Comparison of ENCODE assay signal across 19 cellular contexts in genomic region chr3:53232641-53233377, GRCh38. TPM values are rescaled to one million over a fixed set of nuclear protein-coding genes. Genes with fewer than 3 reads are reported as not detected.
DNase-seq lines count a peak whose midpoint lies in the region; ATAC-seq and TF ChIP-seq lines count a peak whose summit lies in the region.
"Had no signal": no experiment of that assay in that cellular context is flagged by ENCODE, and none has a peak within 500 bp of the region (broad histone marks: within the 10 kb centered on the region; RNA-seq: fewer than 3 reads in every experiment).

No MANE protein-coding gene starts in this region.

- 91 to 94% methylated on average over 3 to 13 of the region's 18 CpGs for WGBS in upper lobe of left lung, 2 donors

- TF ChIP-seq POLR2A in upper lobe of left lung (IDR thresholded peaks at IDR 0.05) = no peak

- H3K27ac Mint-ChIP-seq in effector memory CD8-positive, alpha-beta T cell = peak overlapping the region; percentile 21 to 83
- H3K27ac Mint-ChIP-seq: activated CD4-positive, alpha-beta memory T cell treated with anti-CD3 and anti-CD28 coated beads for 36 hours; activated T-helper 2 cell treated with anti-CD3 and anti-CD28 coated beads, Interferon-gamma antibody, Interleukin-2, Interleukin-4, amounts not matched to agents 10 μg/mL and 5 μg/mL and 100 μg/mL, durations not matched to agents 14 hours and 24 hours and 36 hours had no signal

- no peaks in the 10 kb centered on the region for H3K9me3 Mint-ChIP-seq in effector memory CD8-positive, alpha-beta T cell
- H3K9me3 Mint-ChIP-seq: activated CD4-positive, alpha-beta memory T cell treated with anti-CD3 and anti-CD28 coated beads for 36 hours; activated T-helper 2 cell treated with anti-CD3 and anti-CD28 coated beads, Interferon-gamma antibody, Interleukin-2, Interleukin-4, amounts not matched to agents 10 μg/mL and 5 μg/mL and 100 μg/mL, durations not matched to agents 14 hours and 24 hours and 36 hours had no signal

- peak overlapping the region; percentile 25 for H3K27ac ChIP-seq in HL-60 (replicated peaks)
- peak overlapping the region in 2 of 4 donors; percentile 7 to 31 for H3K27ac ChIP-seq in upper lobe of left lung
- H3K27ac ChIP-seq: brain microvascular endothelial cell, C4-2B, foreskin keratinocyte, ovary had no signal

- peaks cover 4% of the 10 kb centered on the region in 2 donors for H3K4me1 Mint-ChIP-seq in effector memory CD8-positive, alpha-beta T cell (ENCODE audit: low read depth in 2 of 2)

- H3K9me3 ChIP-seq in upper lobe of left lung = no peaks in the 10 kb centered on the region
- H3K9me3 ChIP-seq: ovary, thoracic aorta had no signal

- peak; percentile 22 for DNase-seq in D341Med (ENCODE audit: low spot score)
- DNase-seq in HL-60 (ENCODE audit: low read depth in 1 of 2, low spot score in 1 of 2) = no peak
- DNase-seq in effector memory CD8-positive, alpha-beta T cell = no peak
- peak; percentile 76 for DNase-seq in posterior vena cava (ENCODE audit: low spot score)
- no peak for DNase-seq in NCI-H345 (lab: John Stamatoyannopoulos, UW)
- no peak for DNase-seq in NCI-H774 (lab: John Stamatoyannopoulos, UW)
- DNase-seq in upper lobe of left lung = no peak
- DNase-seq: activated CD4-positive, alpha-beta memory T cell treated with anti-CD3 and anti-CD28 coated beads for 36 hours; brain microvascular endothelial cell; foreskin keratinocyte; midbrain; NCI-H82; stimulated activated CD4-positive, alpha-beta T cell treated with anti-CD3 and anti-CD28 coated beads, Interleukin-12 subunit alpha, Interleukin-12 subunit beta, amount 100 ng/mL, for 4 hours; T-helper 9 cell had no signal

- H3K36me3 ChIP-seq in upper lobe of left lung = peaks cover 41 to 92% (median 86%) of the 10 kb centered on the region in 4 donors
- H3K36me3 ChIP-seq: ovary had no signal

- no peak for TF ChIP-seq CTCF in HL-60 (IDR thresholded peaks at IDR 0.05; ENCODE audit: insufficient read depth, low read length)
- TF ChIP-seq CTCF in upper lobe of left lung (IDR thresholded peaks at IDR 0.05) = no peak

- peaks cover 69% of the 10 kb centered on the region for H3K36me3 Mint-ChIP-seq in effector memory CD8-positive, alpha-beta T cell (ENCODE audit: insufficient read depth)

- no peak overlapping the region for H3K4me3 Mint-ChIP-seq in effector memory CD8-positive, alpha-beta T cell
- H3K4me3 Mint-ChIP-seq: activated CD4-positive, alpha-beta memory T cell treated with anti-CD3 and anti-CD28 coated beads for 36 hours had no signal

- no peaks in the 10 kb centered on the region for H3K27me3 Mint-ChIP-seq in effector memory CD8-positive, alpha-beta T cell
- H3K27me3 Mint-ChIP-seq: activated CD4-positive, alpha-beta memory T cell treated with anti-CD3 and anti-CD28 coated beads for 36 hours had no signal

- TF ChIP-seq EP300 in upper lobe of left lung (IDR thresholded peaks at IDR 0.05) = no peak

- H3K27me3 ChIP-seq in HL-60 (ENCODE audit: insufficient read depth, poor library complexity, severe bottlenecking) (no peaks in the 10 kb centered on the region), upper lobe of left lung (no peaks in the 10 kb centered on the region)
- H3K27me3 ChIP-seq: brain microvascular endothelial cell, foreskin keratinocyte, ovary had no signal

- intact Hi-C loops in posterior vena cava (cut with DNase I) = no loop called here

- H3K4me3 ChIP-seq in HL-60 (replicated peaks; ENCODE audit: insufficient read depth, low read length) (no peak overlapping the region), upper lobe of left lung (no peak overlapping the region)
- H3K4me3 ChIP-seq: ovary, thoracic aorta had no signal

- H3K4me1 ChIP-seq in upper lobe of left lung = peaks cover 10 to 24% (median 19%) of the 10 kb centered on the region in 4 donors

- ATAC-seq in effector memory CD8-positive, alpha-beta T cell (replicated peaks) = no peak
- no peak for ATAC-seq in GM19455 (IDR thresholded peaks at IDR 0.05; ENCODE audit: unreplicated experiment)
- ATAC-seq in upper lobe of left lung (ENCODE audit: low FRiP score in 2 of 2) = no peak
- ATAC-seq: foreskin keratinocyte had no signal

RNA-seq across cellular contexts. Expression of gene TKT, which starts 23.0 kb away (rescaled TPM):
- 100 to 1,000 TPM; 123 to 125 TPM for total RNA-seq in posterior vena cava
- total RNA-seq in upper lobe of left lung = 100 to 1,000 TPM; 402 to 605 (median 482) TPM

Comparison
In these comparisons a context has a peak if more than half of its experiments do, and no peak if none do; other contexts are left out.
1. DNase-seq: peak in D341Med (single experiment) and posterior vena cava (single experiment); none in HL-60 (0 of 2), effector memory CD8-positive, alpha-beta T cell (0 of 3), NCI-H345 (single experiment), NCI-H774 (single experiment) and upper lobe of left lung (0 of 2).